ENCODE assay signal across 7 cellular contexts in the genomic region with DNA sequence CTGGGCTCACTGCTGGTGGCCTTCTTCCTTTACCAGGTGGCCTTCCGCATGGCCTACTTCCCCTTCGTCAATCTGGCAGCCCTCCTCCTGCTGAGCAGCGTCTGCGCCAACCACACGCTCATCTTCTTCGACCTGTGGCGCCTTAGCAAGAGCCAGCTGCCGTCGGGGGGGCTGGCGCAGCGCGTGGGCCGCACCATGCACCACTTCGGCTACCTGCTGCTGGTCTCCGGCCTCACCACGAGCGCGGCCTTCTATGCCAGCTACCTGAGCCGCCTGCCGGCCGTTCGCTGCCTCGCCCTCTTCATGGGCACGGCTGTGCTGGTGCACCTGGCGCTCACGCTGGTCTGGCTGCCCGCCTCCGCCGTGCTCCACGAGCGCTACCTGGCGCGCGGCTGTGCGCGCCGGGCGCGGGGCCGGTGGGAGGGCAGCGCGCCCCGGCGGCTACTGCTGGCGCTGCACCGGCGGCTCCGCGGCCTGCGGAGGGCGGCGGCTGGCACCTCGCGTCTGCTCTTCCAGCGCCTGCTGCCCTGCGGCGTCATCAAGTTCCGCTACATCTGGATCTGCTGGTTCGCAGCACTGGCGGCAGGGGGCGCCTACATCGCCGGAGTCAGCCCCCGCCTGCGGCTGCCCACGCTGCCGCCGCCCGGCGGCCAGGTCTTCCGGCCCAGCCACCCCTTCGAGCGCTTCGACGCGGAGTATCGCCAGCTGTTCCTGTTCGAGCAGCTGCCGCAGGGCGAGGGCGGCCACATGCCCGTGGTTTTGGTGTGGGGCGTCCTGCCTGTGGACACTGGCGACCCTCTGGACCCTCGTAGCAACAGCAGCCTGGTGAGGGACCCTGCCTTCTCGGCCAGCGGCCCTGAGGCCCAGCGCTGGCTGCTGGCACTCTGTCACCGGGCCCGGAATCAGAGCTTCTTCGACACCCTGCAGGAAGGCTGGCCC. TPM values are rescaled to one million over a fixed set of nuclear protein-coding genes. Genes with fewer than 3 reads are reported as not detected.
DNase-seq lines count a peak whose midpoint lies in the region; ATAC-seq lines count a peak whose summit lies in the region.

No MANE protein-coding gene starts in this region.

- CTCF ChIA-PET in activated CD4-positive, alpha-beta memory T cell treated with anti-CD3 and anti-CD28 coated beads for 36 hours (lab: Charles Lee) = interaction anchor here (0.7 to 5.2 kb wide), 26 partner anchors 9 to 476 kb away, joined by 3 to 49 read pairs (median 5); partner anchors contain the start of genes CCDC9B, DISP2, INAFM2 and IVD

- no peaks in the 10 kb centered on the region for H3K27me3 Mint-ChIP-seq in activated CD4-positive, alpha-beta memory T cell treated with anti-CD3 and anti-CD28 coated beads for 36 hours

- H3K4me1 Mint-ChIP-seq in activated CD4-positive, alpha-beta memory T cell treated with anti-CD3 and anti-CD28 coated beads for 36 hours (ENCODE audit: low read depth) = peaks cover 16% of the 10 kb centered on the region

- DNase-seq in NCI-H526 (lab: John Stamatoyannopoulos, UW) = peak; percentile 87 to 96
- peak; percentile 93 for DNase-seq in activated CD4-positive, alpha-beta memory T cell treated with anti-CD3 and anti-CD28 coated beads for 36 hours
- DNase-seq in effector CD4-positive, alpha-beta T cell = peak; percentile 76
- DNase-seq in medulla oblongata (ENCODE audit: extremely low spot score) = peak; percentile 81
- peak; percentile 64 to 78 (median 74) for DNase-seq in stimulated activated CD4-positive, alpha-beta T cell treated with anti-CD3 and anti-CD28 coated beads, TNF-alpha, amount 100 ng/mL, for 4 hours (ENCODE audit: low read depth in 3 of 3)

- POLR2A ChIA-PET in activated CD4-positive, alpha-beta memory T cell treated with anti-CD3 and anti-CD28 coated beads for 36 hours (lab: Charles Lee) = interaction anchor here (1.0 kb wide), 1 partner anchor 36 kb away, joined by 3 read pairs; no protein-coding TSS in a partner anchor

- peak; percentile 85 for ATAC-seq in GM18517 (IDR thresholded peaks at IDR 0.05; ENCODE audit: unreplicated experiment)
- ATAC-seq in HG03045 (IDR thresholded peaks at IDR 0.05; ENCODE audit: unreplicated experiment) = peak; percentile 77

- intact Hi-C loops in activated CD4-positive, alpha-beta memory T cell treated with anti-CD3 and anti-CD28 coated beads for 36 hours (cut with micrococcal nuclease) = loop anchor here (1.0 to 5.0 kb wide), 6 partner anchors 10 to 69 kb away; partner anchors contain the start of genes DISP2 and IVD

- peak overlapping the region; percentile 71 for H3K4me3 Mint-ChIP-seq in activated CD4-positive, alpha-beta memory T cell treated with anti-CD3 and anti-CD28 coated beads for 36 hours

- peak overlapping the region; percentile 2 for H3K27ac Mint-ChIP-seq in activated CD4-positive, alpha-beta memory T cell treated with anti-CD3 and anti-CD28 coated beads for 36 hours

- no peaks in the 10 kb centered on the region for H3K9me3 Mint-ChIP-seq in activated CD4-positive, alpha-beta memory T cell treated with anti-CD3 and anti-CD28 coated beads for 36 hours

- no peaks in the 10 kb centered on the region for H3K36me3 Mint-ChIP-seq in activated CD4-positive, alpha-beta memory T cell treated with anti-CD3 and anti-CD28 coated beads for 36 hours

RNA-seq across cellular contexts. Expression of gene DISP2, which starts 9.9 kb away (rescaled TPM):
- under 1 TPM; 0.02 to 0.05 TPM for total RNA-seq in activated CD4-positive, alpha-beta memory T cell treated with anti-CD3 and anti-CD28 coated beads for 36 hours

RNA-seq across cellular contexts. Expression of gene KNSTRN, which starts 14.6 kb away (rescaled TPM):
- 10 to 100 TPM; 59.8 to 61.5 TPM for total RNA-seq in activated CD4-positive, alpha-beta memory T cell treated with anti-CD3 and anti-CD28 coated beads for 36 hours

RNA-seq across cellular contexts. Expression of gene PHGR1, which starts 17.1 kb away (rescaled TPM):
- total RNA-seq in activated CD4-positive, alpha-beta memory T cell treated with anti-CD3 and anti-CD28 coated beads for 36 hours = not detected

RNA-seq across cellular contexts. Expression of gene CCDC9B, which starts 27.2 kb away (rescaled TPM):
- 1 to 10 TPM in 1 of 2 experiments, under 1 TPM in 1; 0.53 to 1.6 TPM for total RNA-seq in activated CD4-positive, alpha-beta memory T cell treated with anti-CD3 and anti-CD28 coated beads for 36 hours

RNA-seq across cellular contexts. Expression of gene IVD, which starts 37.7 kb away (rescaled TPM):
- 10 to 100 TPM; 37.3 to 38.7 TPM for total RNA-seq in activated CD4-positive, alpha-beta memory T cell treated with anti-CD3 and anti-CD28 coated beads for 36 hours

Comparison
In these comparisons a context has a peak if more than half of its experiments do, and no peak if none do; other contexts are left out.
1. Peak in every context shown above with its lines: DNase-seq and ATAC-seq.